8 cellular contexts compared by ENCODE assay signal in genomic region chr21:42975886-42976608, GRCh38. TPM values are rescaled to one million over a fixed set of nuclear protein-coding genes. Genes with fewer than 3 reads are reported as not detected.
A peak's percentile ranks its signal among the peaks of the same experiment; 100 is the strongest.
DNase-seq lines count a peak whose midpoint lies in the region; ATAC-seq and TF ChIP-seq lines count a peak whose summit lies in the region.

No MANE protein-coding gene starts in this region.

- CTCF ChIA-PET in WTC11 (lab: Charles Lee): no interaction called here

- peaks cover 10% of the 10 kb centered on the region for H3K9me3 Mint-ChIP-seq in WTC11
- H3K9me3 Mint-ChIP-seq in glutamatergic neuron (ENCODE audit: unreplicated experiment): peaks cover 6% of the 10 kb centered on the region

- ATAC-seq in WTC11: no peak
- no peak for ATAC-seq in GM19023 (IDR thresholded peaks at IDR 0.05; ENCODE audit: unreplicated experiment)

- H3K27ac ChIP-seq in HL-60 (replicated peaks): peak overlapping the region; percentile 95
- H3K27ac ChIP-seq in skin epidermis: peak overlapping the region in 20 of 21 experiments; percentile 78 to 100 (median 96)

- peak overlapping the region; percentile 84 for H3K4me3 Mint-ChIP-seq in WTC11
- peak overlapping the region; percentile 90 for H3K4me3 Mint-ChIP-seq in glutamatergic neuron (ENCODE audit: unreplicated experiment)

- POLR2A ChIA-PET in WTC11 (lab: Charles Lee): no interaction called here

- peak overlapping the region; percentile 68 for H3K27ac Mint-ChIP-seq in WTC11
- peak overlapping the region; percentile 86 for H3K27ac Mint-ChIP-seq in glutamatergic neuron (ENCODE audit: unreplicated experiment)

- DNase-seq in HL-60 (ENCODE audit: low read depth in 1 of 2, low spot score in 1 of 2) (no peak), WTC11 (ENCODE audit: low spot score) (no peak), glutamatergic neuron (no peak), epidermal melanocyte (ENCODE audit: insufficient read length, low spot score) (no peak), DMS114 treated with DMSO at 0.1 percent for 48 hours (lab: John Stamatoyannopoulos, UW; ENCODE audit: unreplicated experiment) (no peak), AML-193 (lab: John Stamatoyannopoulos, UW) (no peak)

- H3K4me1 Mint-ChIP-seq in WTC11 (peaks cover 72% of the 10 kb centered on the region), glutamatergic neuron (ENCODE audit: low read depth, unreplicated experiment) (peaks cover 11% of the 10 kb centered on the region)

- no peak for TF ChIP-seq CTCF in HL-60 (IDR thresholded peaks at IDR 0.05; ENCODE audit: insufficient read depth, low read length)
- TF ChIP-seq CTCF in WTC11 (IDR thresholded peaks at IDR 0.05): no peak
- TF ChIP-seq CTCF in glutamatergic neuron (IDR thresholded peaks at IDR 0.05; ENCODE audit: partially characterized antibody, unreplicated experiment): no peak

- H3K36me3 Mint-ChIP-seq in WTC11: peaks cover 34% of the 10 kb centered on the region
- H3K36me3 Mint-ChIP-seq in glutamatergic neuron (ENCODE audit: unreplicated experiment): peaks cover 18% of the 10 kb centered on the region

- H3K4me3 ChIP-seq in HL-60 (replicated peaks; ENCODE audit: insufficient read depth, low read length) (peak overlapping the region; percentile 65), skin epidermis (peak overlapping the region; percentile 61 to 75 (median 67))

- H3K27me3 ChIP-seq in HL-60 (ENCODE audit: insufficient read depth, poor library complexity, severe bottlenecking): no peaks in the 10 kb centered on the region

- H3K27me3 Mint-ChIP-seq in WTC11 (ENCODE audit: low read depth) (no peaks in the 10 kb centered on the region), glutamatergic neuron (ENCODE audit: unreplicated experiment) (peaks cover 7% of the 10 kb centered on the region)

TF ChIP-seq in WTC11, 78 proteins besides CTCF, POLR2A, EP300 and RAD21:
- TF ChIP-seq PRDM15 (CRISPR knock-in tag; IDR thresholded peaks at IDR 0.05) (no peak), FOXJ3 (CRISPR knock-in tag; IDR thresholded peaks at IDR 0.05; ENCODE audit: borderline replicate concordance) (no peak), TCF7 (CRISPR knock-in tag; IDR thresholded peaks at IDR 0.05; ENCODE audit: low read depth) (no peak), E2F4 (CRISPR knock-in tag; IDR thresholded peaks at IDR 0.05; ENCODE audit: borderline replicate concordance, low read depth) (no peak), NFATC4 (CRISPR knock-in tag; IDR thresholded peaks at IDR 0.05) (no peak), STAT6 (CRISPR knock-in tag; conservative IDR thresholded peaks at IDR 0.05; ENCODE audit: low read depth) (no peak), FOXP4 (CRISPR knock-in tag; IDR thresholded peaks at IDR 0.05) (no peak)

RNA-seq across cellular contexts. Expression of gene PKNOX1, which starts 1.7 kb away (rescaled TPM):
- total RNA-seq in WTC11 (2021): 21.2 to 25.2 TPM (median 23.0 TPM) in 3 replicates
- total RNA-seq in glutamatergic neuron (ENCODE audit: unreplicated experiment): 28.7 TPM

RNA-seq across cellular contexts. Expression of gene ERVH48-1, which starts 50.6 kb away (rescaled TPM):
- total RNA-seq in WTC11 (2021) (14.7 to 26.6 TPM (median 26.1 TPM) in 3 replicates), glutamatergic neuron (ENCODE audit: unreplicated experiment) (0.59 TPM)
